11 cellular contexts compared by ENCODE assay signal in genomic region chr11:62399172-62399867, GRCh38. TPM values are rescaled to one million over a fixed set of nuclear protein-coding genes. Genes with fewer than 3 reads are reported as not detected.
DNase-seq lines count a peak whose midpoint lies in the region; ATAC-seq, FAIRE-seq and TF ChIP-seq lines count a peak whose summit lies in the region.
"Had no signal": no experiment of that assay in that cellular context is flagged by ENCODE, and none has a peak within 500 bp of the region (broad histone marks: within the 10 kb centered on the region; RNA-seq: fewer than 3 reads in every experiment).

No MANE protein-coding gene starts in this region.

- intact Hi-C loops in esophagus muscularis mucosa (cut with DNase I) = loop anchor here (5.0 kb wide), 1 partner anchor 143 kb away; no protein-coding TSS in a partner anchor

- H3K36me3 Mint-ChIP-seq in GM23338 (ENCODE audit: low read depth) = no peaks in the 10 kb centered on the region
- H3K36me3 Mint-ChIP-seq: immature natural killer cell had no signal

- no peak for TF ChIP-seq CTCF in esophagus muscularis mucosa (IDR thresholded peaks at IDR 0.05)
- no peak for TF ChIP-seq CTCF in osteoblast (IDR thresholded peaks at IDR 0.05; ENCODE audit: extremely low read depth, low read depth, low read length)
- TF ChIP-seq CTCF in GM23338 (conservative IDR thresholded peaks at IDR 0.05; ENCODE audit: low read depth in 2 of 2) = no peak

- H3K27ac ChIP-seq in esophagus muscularis mucosa (replicated peaks in 1 of 4) = peak overlapping the region; percentile 74 to 83 (median 80)
- no peak overlapping the region for H3K27ac ChIP-seq in osteoblast (ENCODE audit: low read depth, low read length)
- no peak overlapping the region for H3K27ac ChIP-seq in GM23338 (ENCODE audit: low read depth)

- H3K9me3 Mint-ChIP-seq in stimulated activated naive CD8-positive, alpha-beta T cell treated with anti-CD3 and anti-CD28 coated beads, Interleukin-15, amount 100 ng/mL, for 72 hours = no peaks in the 10 kb centered on the region
- H3K9me3 Mint-ChIP-seq in GM23338 = no peaks in the 10 kb centered on the region
- H3K9me3 Mint-ChIP-seq: activated T-helper 1 cell treated with anti-CD3 and anti-CD28 coated beads, Interleukin-12 subunit alpha, Interleukin-12 subunit beta, Interleukin-2, Interleukin-4 antibody, amounts not matched to agents 30 ng/mL and 10 ng/mL and 1 ng/mL, durations not matched to agents 14 hours and 24 hours and 36 hours; immature natural killer cell had no signal

- WGBS in esophagus muscularis mucosa = 41% methylated on average over 8 of the region's 10 CpGs

- H3K4me1 Mint-ChIP-seq in stimulated activated naive CD8-positive, alpha-beta T cell treated with anti-CD3 and anti-CD28 coated beads, Interleukin-15, amount 100 ng/mL, for 72 hours = peaks cover 65% of the 10 kb centered on the region
- peaks cover 38% of the 10 kb centered on the region for H3K4me1 Mint-ChIP-seq in GM23338

- no peak overlapping the region for H3K4me2 ChIP-seq in osteoblast (ENCODE audit: insufficient read depth, low read length)
- no peak overlapping the region for H3K4me2 ChIP-seq in GM23338

- no peaks in the 10 kb centered on the region for H3K27me3 ChIP-seq in esophagus muscularis mucosa
- no peaks in the 10 kb centered on the region for H3K27me3 ChIP-seq in osteoblast (ENCODE audit: insufficient read depth, low read length)
- H3K27me3 ChIP-seq in GM23338 (ENCODE audit: insufficient read depth) = no peaks in the 10 kb centered on the region

- H3K4me3 ChIP-seq in esophagus muscularis mucosa (peak overlapping the region in 1 of 4 donors; percentile 3), osteoblast (ENCODE audit: insufficient read depth, low read length) (no peak overlapping the region), GM23338 (no peak overlapping the region)

- H2AFZ ChIP-seq in osteoblast (ENCODE audit: low read length) = no peak overlapping the region
- no peak overlapping the region for H2AFZ ChIP-seq in GM23338

- H3F3A ChIP-seq in GM23338 (replicated peaks; ENCODE audit: low read depth) = no peaks in the 10 kb centered on the region

- H3K9me3 ChIP-seq in esophagus muscularis mucosa = no peaks in the 10 kb centered on the region
- H3K9me3 ChIP-seq in osteoblast (ENCODE audit: low read depth, low read length) = no peaks in the 10 kb centered on the region

- no peak for FAIRE-seq in RCC 7860 (lab: Jason Lieb, UNC)

- H3K79me2 ChIP-seq in osteoblast (ENCODE audit: insufficient read depth, low read length) (no peaks in the 10 kb centered on the region), GM23338 (replicated peaks; ENCODE audit: insufficient read depth) (no peaks in the 10 kb centered on the region)

- no peaks in the 10 kb centered on the region for H4K20me1 ChIP-seq in osteoblast (ENCODE audit: insufficient read depth, low read length)
- no peaks in the 10 kb centered on the region for H4K20me1 ChIP-seq in GM23338 (replicated peaks; ENCODE audit: insufficient read depth)

- H3K36me3 ChIP-seq in esophagus muscularis mucosa (no peaks in the 10 kb centered on the region), osteoblast (ENCODE audit: insufficient read depth, low read length) (no peaks in the 10 kb centered on the region), GM23338 (ENCODE audit: insufficient read depth) (no peaks in the 10 kb centered on the region)

- TF ChIP-seq EP300 in esophagus muscularis mucosa (IDR thresholded peaks at IDR 0.05) = no peak

- H3K9me2 ChIP-seq in GM23338 (ENCODE audit: insufficient read depth) = no peaks in the 10 kb centered on the region

- no peak for TF ChIP-seq POLR2A in esophagus muscularis mucosa (IDR thresholded peaks at IDR 0.05; ENCODE audit: low read depth)

- peak overlapping the region in 1 of 2 donors; percentile 47 for H3K4me3 Mint-ChIP-seq in stimulated activated naive CD8-positive, alpha-beta T cell treated with anti-CD3 and anti-CD28 coated beads, Interleukin-15, amount 100 ng/mL, for 72 hours
- H3K4me3 Mint-ChIP-seq in GM23338 = no peak overlapping the region
- H3K4me3 Mint-ChIP-seq: activated T-helper 1 cell treated with anti-CD3 and anti-CD28 coated beads, Interleukin-12 subunit alpha, Interleukin-12 subunit beta, Interleukin-2, Interleukin-4 antibody, amounts not matched to agents 30 ng/mL and 10 ng/mL and 1 ng/mL, durations not matched to agents 14 hours and 24 hours and 36 hours had no signal

- H3K27me3 Mint-ChIP-seq in stimulated activated naive CD8-positive, alpha-beta T cell treated with anti-CD3 and anti-CD28 coated beads, Interleukin-15, amount 100 ng/mL, for 72 hours = no peaks in the 10 kb centered on the region
- H3K27me3 Mint-ChIP-seq in GM23338 (ENCODE audit: insufficient read depth, low read depth, poor library complexity) = peaks cover 14% of the 10 kb centered on the region

- DNase-seq in stimulated activated naive CD8-positive, alpha-beta T cell treated with anti-CD3 and anti-CD28 coated beads, Interleukin-15, amount 100 ng/mL, for 72 hours = no peak
- no peak for DNase-seq in stimulated activated naive CD8-positive, alpha-beta T cell treated with anti-CD3 and anti-CD28 coated beads, Interleukin-15, Interleukin-2, amounts not matched to agents 100 U/mL and 50 U/mL, for 24 hours
- DNase-seq in esophagus muscularis mucosa (ENCODE audit: extremely low spot score) (no peak), osteoblast (ENCODE audit: insufficient read length, low spot score, missing footprints) (peak; percentile 84), NCI-H2081 (lab: John Stamatoyannopoulos, UW) (no peak), GM23338 (ENCODE audit: low spot score) (no peak), RCC 7860 (ENCODE audit: low spot score) (no peak)
- no peak for DNase-seq in stimulated activated CD4-positive, alpha-beta T cell treated with anti-CD3 and anti-CD28 coated beads, Interleukin-4, amount 100 ng/mL, for 24 hours
- DNase-seq: immature natural killer cell had no signal

- H3K4me1 ChIP-seq in esophagus muscularis mucosa = peaks cover 63 to 94% (median 94%) of the 10 kb centered on the region in 4 donors
- H3K4me1 ChIP-seq in osteoblast (ENCODE audit: insufficient read depth, low read length) = peaks cover 35% of the 10 kb centered on the region
- H3K4me1 ChIP-seq in GM23338 (ENCODE audit: insufficient read depth) = peaks cover 8% of the 10 kb centered on the region

- peak overlapping the region; percentile 13 to 65 for H3K27ac Mint-ChIP-seq in stimulated activated naive CD8-positive, alpha-beta T cell treated with anti-CD3 and anti-CD28 coated beads, Interleukin-15, amount 100 ng/mL, for 72 hours
- H3K27ac Mint-ChIP-seq in GM23338 = no peak overlapping the region
- H3K27ac Mint-ChIP-seq: activated T-helper 1 cell treated with anti-CD3 and anti-CD28 coated beads, Interleukin-12 subunit alpha, Interleukin-12 subunit beta, Interleukin-2, Interleukin-4 antibody, amounts not matched to agents 30 ng/mL and 10 ng/mL and 1 ng/mL, durations not matched to agents 14 hours and 24 hours and 36 hours had no signal

- no peak for ATAC-seq in stimulated activated naive CD8-positive, alpha-beta T cell treated with anti-CD3 and anti-CD28 coated beads, Interleukin-15, amount 100 ng/mL, for 72 hours
- ATAC-seq in stimulated activated naive CD8-positive, alpha-beta T cell treated with anti-CD3 and anti-CD28 coated beads, Interleukin-15, Interleukin-2, amounts not matched to agents 100 U/mL and 50 U/mL, for 24 hours = no peak
- ATAC-seq in GM23338 = no peak

TF ChIP-seq in GM23338, 12 proteins besides CTCF, POLR2A, EP300 and RAD21 (continues in another document):
- no peak for TF ChIP-seq JUNB (IDR thresholded peaks at IDR 0.05; ENCODE audit: unreplicated experiment)
- no peak for TF ChIP-seq EZH2 (IDR thresholded peaks at IDR 0.05; ENCODE audit: low read depth, unreplicated experiment)
- no peak for TF ChIP-seq ETS1 (IDR thresholded peaks at IDR 0.05)
- no peak for TF ChIP-seq EZH2phosphoT487 (IDR thresholded peaks at IDR 0.05; ENCODE audit: unreplicated experiment)
- TF ChIP-seq NANOG (IDR thresholded peaks at IDR 0.05; ENCODE audit: borderline replicate concordance) = no peak
- TF ChIP-seq REST (IDR thresholded peaks at IDR 0.05; ENCODE audit: unreplicated experiment) = no peak
- TF ChIP-seq POLR2AphosphoS5 (IDR thresholded peaks at IDR 0.05; ENCODE audit: low read depth) = no peak
- TF ChIP-seq ZNF331 (CRISPR knock-in tag; IDR thresholded peaks at IDR 0.05; ENCODE audit: low read depth) = no peak

RNA-seq across cellular contexts. Expression of gene SCGB1A1, which starts 19.5 kb away (rescaled TPM):
- total RNA-seq in esophagus muscularis mucosa = 1 to 10 TPM in 1 of 4 donors, not detected in 3; 3.0 TPM
- not detected in 2 replicates for total RNA-seq in osteoblast
- total RNA-seq in GM23338 (2014; rRNA removed; shearing (Covaris generic)) = not detected in 2 replicates
- polyA plus RNA-seq in GM23338 (2016; fragmentation: Nextera tagmentation; extraction: Ambion mirVana) = not detected in 2 replicates
- total RNA-seq: activated T-helper 1 cell treated with anti-CD3 and anti-CD28 coated beads, Interleukin-12 subunit alpha, Interleukin-12 subunit beta, Interleukin-2, Interleukin-4 antibody, amounts not matched to agents 30 ng/mL and 10 ng/mL and 1 ng/mL, durations not matched to agents 14 hours and 24 hours and 36 hours had no signal
- polyA plus RNA-seq: BJ, immature natural killer cell had no signal

Comparison
In these comparisons a context has a peak if more than half of its experiments do, and no peak if none do; other contexts are left out.
1. H3K27ac ChIP-seq: peak in esophagus muscularis mucosa (4 of 4); none in osteoblast (single experiment) and GM23338 (single experiment).